ENCODE assay signal across 21 cellular contexts in genomic region chr22:20055654-20056053, GRCh38. TPM values are rescaled to one million over a fixed set of nuclear protein-coding genes. Genes with fewer than 3 reads are reported as not detected.
DNase-seq lines count a peak whose midpoint lies in the region; ATAC-seq and TF ChIP-seq lines count a peak whose summit lies in the region.
"Had no signal": no experiment of that assay in that cellular context is flagged by ENCODE, and none has a peak within 500 bp of the region (broad histone marks: within the 10 kb centered on the region; RNA-seq: fewer than 3 reads in every experiment).

No MANE protein-coding gene starts in this region.

- no peak overlapping the region for H4K91ac ChIP-seq in neuronal stem cell (ENCODE audit: low read depth, low read length, poor library complexity)

- H3K18ac ChIP-seq in neuronal stem cell (ENCODE audit: low read length), result peak overlapping the region; percentile 11

- intact Hi-C loops in Right ventricle myocardium inferior (cut with DNase I), result no loop called here
- intact Hi-C loops in heart left ventricle (cut with DNase I), result no loop called here

- no peak overlapping the region for H3K9ac ChIP-seq in neuronal stem cell (ENCODE audit: low read depth, low read length, poor library complexity)
- H3K9ac ChIP-seq: GM23248 had no signal

- H3K27me3 ChIP-seq in heart left ventricle (no peaks in the 10 kb centered on the region), neuronal stem cell (ENCODE audit: control insufficient read depth in 3 of 3, insufficient read depth in 3 of 3, low read depth in 1 of 3, low read length in 3 of 3) (no peaks in the 10 kb centered on the region)
- H3K27me3 ChIP-seq: BE2C had no signal

- no peaks in the 10 kb centered on the region for H3K9me3 ChIP-seq in heart left ventricle
- no peaks in the 10 kb centered on the region for H3K9me3 ChIP-seq in neuronal stem cell (replicated peaks in 1 of 2; ENCODE audit: control insufficient read depth in 2 of 2, insufficient read depth in 1 of 2, low read depth in 1 of 2, low read length in 2 of 2)
- H3K9me3 ChIP-seq: A549, BE2C, Caco-2 had no signal

- H2BK12ac ChIP-seq in neuronal stem cell (ENCODE audit: low read length), result no peak overlapping the region

- H3K79me1 ChIP-seq in neuronal stem cell (ENCODE audit: low read depth, low read length), result peaks cover 7% of the 10 kb centered on the region

- H2BK15ac ChIP-seq in neuronal stem cell (ENCODE audit: low read length), result no peak overlapping the region

- H3K27ac ChIP-seq in heart left ventricle (no peak overlapping the region), coronary artery (no peak overlapping the region), neuronal stem cell (replicated peaks; ENCODE audit: low read length) (no peak overlapping the region)
- H3K27ac ChIP-seq: A549, C4-2B, GM23248 had no signal

- H2AK5ac ChIP-seq in neuronal stem cell (ENCODE audit: low read depth, low read length), result no peak overlapping the region

- no peak for ATAC-seq in Right ventricle myocardium inferior
- no peak for ATAC-seq in heart left ventricle
- ATAC-seq in GM18873 (IDR thresholded peaks at IDR 0.05; ENCODE audit: low FRiP score, unreplicated experiment), result no peak
- ATAC-seq: A549; CD8-positive, alpha-beta T cell had no signal

- H2AFZ ChIP-seq in neuronal stem cell (ENCODE audit: low read length), result no peak overlapping the region
- H2AFZ ChIP-seq: GM23248 had no signal

- peaks cover 0 to 13% (median 0%) of the 10 kb centered on the region in 12 donors for H3K4me1 ChIP-seq in heart left ventricle
- no peaks in the 10 kb centered on the region for H3K4me1 ChIP-seq in neuronal stem cell (ENCODE audit: control insufficient read depth in 2 of 2, insufficient read depth in 1 of 2, low read depth in 1 of 2, low read length in 2 of 2)
- H3K4me1 ChIP-seq: A549, BE2C, Caco-2 had no signal

- WGBS in heart left ventricle, 4 donors, result 90 to 95% (median 94%) methylated on average over 14 to 15 of the region's 15 CpGs
- WGBS in neuronal stem cell (ENCODE audit: extremely low coverage in 2 of 2, insufficient read length in 2 of 2, insufficient replicate concordance in 1 of 2), 2 donors, result no CpG with 5 or more reads among the region's 15 CpGs

- no peak for TF ChIP-seq POLR2A in heart left ventricle (IDR thresholded peaks at IDR 0.05)

- peak overlapping the region; percentile 80 for H3K23ac ChIP-seq in neuronal stem cell (ENCODE audit: low read depth, low read length, poor library complexity)

- peak overlapping the region; percentile 43 for H4K8ac ChIP-seq in neuronal stem cell (ENCODE audit: low read depth, low read length)

- no peak overlapping the region for H3K4me2 ChIP-seq in neuronal stem cell (ENCODE audit: insufficient read depth, low read length, poor library complexity, severe bottlenecking)
- H3K4me2 ChIP-seq: A549 had no signal

- no peak overlapping the region for H3K4me3 ChIP-seq in heart left ventricle
- no peak overlapping the region for H3K4me3 ChIP-seq in coronary artery
- no peak overlapping the region for H3K4me3 ChIP-seq in neuronal stem cell (ENCODE audit: low read length in 2 of 2)
- H3K4me3 ChIP-seq: A549, GM23248 had no signal

- TF ChIP-seq CTCF in heart left ventricle (IDR thresholded peaks at IDR 0.05) (no peak), coronary artery (IDR thresholded peaks at IDR 0.05) (no peak)

- H3K36me3 ChIP-seq in heart left ventricle (peaks cover 0 to 98% (median 84%) of the 10 kb centered on the region in 9 donors), neuronal stem cell (replicated peaks in 1 of 2; ENCODE audit: control insufficient read depth in 2 of 2, insufficient read depth in 2 of 2, low read length in 2 of 2) (peaks cover 0 to 6% of the 10 kb centered on the region in 2 donors)
- H3K36me3 ChIP-seq: BE2C had no signal

- no peak overlapping the region for H3K4ac ChIP-seq in neuronal stem cell (ENCODE audit: low read length)

- H2BK120ac ChIP-seq in neuronal stem cell (ENCODE audit: low read depth, low read length), result no peak overlapping the region

- peak overlapping the region; percentile 39 for H2BK5ac ChIP-seq in neuronal stem cell (ENCODE audit: low read length)

- DNase-seq in Right ventricle myocardium inferior (ENCODE audit: missing footprints) (peak; percentile 41), heart left ventricle (no peak), coronary artery (ENCODE audit: low spot score) (peak; percentile 69), neuronal stem cell (ENCODE audit: low spot score) (no peak), HuH-7.5 (ENCODE audit: low spot score) (no peak), Kasumi-1 (lab: John Stamatoyannopoulos, UW) (no peak)
- DNase-seq: 8988T; ACHN; AML-193; BE2C; Caco-2; CD4-positive, CD25-positive, alpha-beta regulatory T cell; CD8-positive, alpha-beta T cell; DMS153; DND-41; GM23248; H7; HCEC 1CT had no signal

- H3K14ac ChIP-seq in neuronal stem cell (ENCODE audit: low read length), result no peak overlapping the region

RNA-seq across cellular contexts. Expression of gene DGCR8, which starts 24.4 kb away (rescaled TPM):
- total RNA-seq in Right ventricle myocardium inferior, result 18.0 TPM
- 10 to 100 TPM in 8 of 9 donors, 1 to 10 TPM in 1; 8.8 to 22.1 (median 13.0) TPM for total RNA-seq in heart left ventricle
- 10 to 100 TPM in 1 of 2 donors, 1 to 10 TPM in 1; 9.9 to 14.5 TPM for polyA plus RNA-seq in heart left ventricle
- polyA plus RNA-seq in neuronal stem cell (2013, experiment 1 of 2), result 16.3 TPM
- polyA plus RNA-seq in neuronal stem cell (2013, experiment 2 of 2), result 16.3 TPM

RNA-seq across cellular contexts. Expression of gene TANGO2, which starts 34.7 kb away (rescaled TPM):
- total RNA-seq in Right ventricle myocardium inferior (54.6 TPM), heart left ventricle (100 to 1,000 TPM in 3 of 9 donors, 10 to 100 TPM in 6; 55.6 to 341 (median 83.7) TPM)
- polyA plus RNA-seq in heart left ventricle, result 10 to 100 TPM; 51.3 to 63.0 TPM
- polyA plus RNA-seq in neuronal stem cell (2013, experiment 1 of 2), result 4.9 TPM
- polyA plus RNA-seq in neuronal stem cell (2013, experiment 2 of 2), result 4.2 TPM

RNA-seq across cellular contexts. Expression of gene ARVCF, which starts 39.0 kb away (rescaled TPM):
- total RNA-seq in Right ventricle myocardium inferior (30.5 TPM), heart left ventricle (10 to 100 TPM; 21.2 to 46.6 (median 33.3) TPM)
- polyA plus RNA-seq in heart left ventricle, result 10 to 100 TPM; 33.0 to 39.2 TPM
- 35.3 TPM for polyA plus RNA-seq in neuronal stem cell (2013, experiment 1 of 2)
- polyA plus RNA-seq in neuronal stem cell (2013, experiment 2 of 2), result 32.4 TPM

Comparison
In these comparisons a context has a peak if more than half of its experiments do, and no peak if none do; other contexts are left out.
1. DNase-seq: peak in Right ventricle myocardium inferior (single experiment) and coronary artery (single experiment); none in heart left ventricle (0 of 5), neuronal stem cell (single experiment), HuH-7.5 (single experiment) and Kasumi-1 (0 of 2).